ENCODE assay signal across 2 cellular contexts in genomic region chr16:81556715-81557284, GRCh38.
TF ChIP-seq lines count a peak whose summit lies in the region.

No MANE protein-coding gene starts in this region.

TF ChIP-seq in K562, 482 proteins besides CTCF, POLR2A, EP300 and RAD21 (continues in another document):
- no peak for TF ChIP-seq MITF (IDR thresholded peaks at IDR 0.05)
- TF ChIP-seq JUND (IDR thresholded peaks at IDR 0.05; ENCODE audit: borderline replicate concordance, low read depth, low read length) = peak; percentile 66
- TF ChIP-seq JUND (tag; IDR thresholded peaks at IDR 0.05; ENCODE audit: borderline replicate concordance, low read depth, low read length) = peak; percentile 41; the same call in 1 of the 3 replicates
- no peak for TF ChIP-seq PBX2 (CRISPR knock-in tag; IDR thresholded peaks at IDR 0.05; ENCODE audit: low read depth)
- no peak for TF ChIP-seq PBX2 (tag; conservative IDR thresholded peaks at IDR 0.05; ENCODE audit: low read depth)
- peak; percentile 19; the same call in 1 of the 2 replicates for TF ChIP-seq ATF3 (IDR thresholded peaks at IDR 0.05)
- TF ChIP-seq ATF3 (CRISPR knock-in tag; conservative IDR thresholded peaks at IDR 0.05) = no peak
- no peak for TF ChIP-seq MXD1 (CRISPR knock-in tag; IDR thresholded peaks at IDR 0.05; ENCODE audit: borderline replicate concordance, poor library complexity, severe bottlenecking)
- TF ChIP-seq ZFP36 (IDR thresholded peaks at IDR 0.05; ENCODE audit: low read depth, low read length, partially characterized antibody) = no peak
- TF ChIP-seq ZHX1 (conservative IDR thresholded peaks at IDR 0.05; ENCODE audit: low read length) = no peak
- 0 out of 2 replicates have a peak, but pooled peaks have one; percentile 9 for TF ChIP-seq JUN (IDR thresholded peaks at IDR 0.05; ENCODE audit: borderline replicate concordance, low read depth, low read length)
- no peak for TF ChIP-seq JUN (CRISPR knock-in tag; IDR thresholded peaks at IDR 0.05; ENCODE audit: borderline replicate concordance)
- no peak for TF ChIP-seq DACH1 (IDR thresholded peaks at IDR 0.05; ENCODE audit: partially characterized antibody)

TF ChIP-seq in HepG2, 621 proteins besides CTCF, POLR2A, EP300 and RAD21:
- TF ChIP-seq TEAD3 (CRISPR knock-in tag; optimal IDR thresholded peaks at IDR 0.05; ENCODE audit: borderline replicate concordance) (peak; percentile 19), ZNF33A (CRISPR knock-in tag; IDR thresholded peaks at IDR 0.05; ENCODE audit: borderline replicate concordance) (no peak)
TF ChIP-seq in HepG2: peak in this region for 1.
